In genomic region chr2:36359006-36359580, GRCh38 we compare ENCODE assay signal across 10 cellular contexts. TPM values are rescaled to one million over a fixed set of nuclear protein-coding genes. Genes with fewer than 3 reads are reported as not detected.
DNase-seq lines count a peak whose midpoint lies in the region; ATAC-seq and TF ChIP-seq lines count a peak whose summit lies in the region.
"Had no signal": no experiment of that assay in that cellular context is flagged by ENCODE, and none has a peak within 500 bp of the region (broad histone marks: within the 10 kb centered on the region; RNA-seq: fewer than 3 reads in every experiment).

No MANE protein-coding gene starts in this region.

- peaks cover 2% of the 10 kb centered on the region for H3K79me2 ChIP-seq in parathyroid adenoma

- H3K9ac ChIP-seq in parathyroid adenoma, result no peak overlapping the region

- no peak for ATAC-seq in CD8-positive, alpha-beta T cell
- no peak for ATAC-seq in HG03460 (IDR thresholded peaks at IDR 0.05; ENCODE audit: unreplicated experiment)
- ATAC-seq: K562 had no signal

- CTCF ChIA-PET in CD8-positive, alpha-beta T cell (lab: Charles Lee), result interaction anchor here (1.3 kb wide), 1 partner anchor 482 kb away, joined by 3 read pairs; no protein-coding TSS in a partner anchor

- POLR2A ChIA-PET in CD8-positive, alpha-beta T cell (lab: Charles Lee), result no interaction called here

- no peaks in the 10 kb centered on the region for H3K9me3 ChIP-seq in CD8-positive, alpha-beta T cell (ENCODE audit: low read length)
- H3K9me3 ChIP-seq in parathyroid adenoma (ENCODE audit: control insufficient read depth, low read length), result no peaks in the 10 kb centered on the region

- intact Hi-C loops in CD8-positive, alpha-beta T cell (cut with DNase I, micrococcal nuclease), result loop anchor here (1.0 to 10.0 kb wide), 4 partner anchors 114 to 484 kb away; no protein-coding TSS in a partner anchor

- H3K27ac ChIP-seq in CD8-positive, alpha-beta T cell (ENCODE audit: low read depth, low read length), result no peak overlapping the region
- H3K27ac ChIP-seq in parathyroid adenoma, result peak overlapping the region; percentile 65

- H3K27ac Mint-ChIP-seq in CD8-positive, alpha-beta T cell, result no peak overlapping the region

- H3K4me3 ChIP-seq in CD8-positive, alpha-beta T cell (ENCODE audit: low read depth, low read length), result no peak overlapping the region
- H3K4me3 ChIP-seq in parathyroid adenoma (ENCODE audit: low read depth, low read length), result peak overlapping the region; percentile 59
- H3K4me3 ChIP-seq: K562 had no signal

- peaks cover 2% of the 10 kb centered on the region for H3K36me3 Mint-ChIP-seq in CD8-positive, alpha-beta T cell

- H2AFZ ChIP-seq in parathyroid adenoma, result no peak overlapping the region

- peaks cover 23% of the 10 kb centered on the region for H3K4me1 Mint-ChIP-seq in CD8-positive, alpha-beta T cell (ENCODE audit: low read depth)

- no peak overlapping the region for H3K4me3 Mint-ChIP-seq in CD8-positive, alpha-beta T cell

- H3K4me1 ChIP-seq in CD8-positive, alpha-beta T cell (ENCODE audit: insufficient read depth, low read length), result peaks cover 23% of the 10 kb centered on the region
- H3K4me1 ChIP-seq in parathyroid adenoma, result peaks cover 17% of the 10 kb centered on the region

- H3K27me3 ChIP-seq in CD8-positive, alpha-beta T cell (ENCODE audit: insufficient read depth, low read length), result peaks cover 10% of the 10 kb centered on the region
- H3K27me3 ChIP-seq in parathyroid adenoma (ENCODE audit: control insufficient read depth, insufficient read depth, low read length), result no peaks in the 10 kb centered on the region

- peak; percentile 28 for TF ChIP-seq CTCF in CD8-positive, alpha-beta T cell (IDR thresholded peaks at IDR 0.05)
- TF ChIP-seq CTCF in LNCAP (IDR thresholded peaks at IDR 0.05), result peak; percentile 42; the same call in 1 of the 2 replicates
- TF ChIP-seq CTCF in parathyroid adenoma (IDR thresholded peaks at IDR 0.05), result peak; percentile 29

- no peaks in the 10 kb centered on the region for H3K36me3 ChIP-seq in CD8-positive, alpha-beta T cell (ENCODE audit: insufficient read depth, low read length)
- H3K36me3 ChIP-seq in parathyroid adenoma (ENCODE audit: control insufficient read depth, insufficient read depth, low read length), result no peaks in the 10 kb centered on the region

- no peak overlapping the region for H3K4me2 ChIP-seq in parathyroid adenoma (ENCODE audit: low read length)

- peaks cover 44% of the 10 kb centered on the region for H3K27me3 Mint-ChIP-seq in CD8-positive, alpha-beta T cell (ENCODE audit: low read depth)

- DNase-seq in CD8-positive, alpha-beta T cell, result no peak
- DNase-seq in dedifferentiated amniotic fluid mesenchymal stem cell (ENCODE audit: extremely low spot score), result peak; percentile 52
- no peak for DNase-seq in NCI-H510A treated with DMSO at 0.1 percent for 48 hours (lab: John Stamatoyannopoulos, UW)
- DNase-seq in NCI-H2029 treated with DMSO at 0.1 percent for 48 hours (lab: John Stamatoyannopoulos, UW), result no peak
- DNase-seq in NCI-H2196 treated with DMSO at 0.1 percent for 48 hours (lab: John Stamatoyannopoulos, UW; ENCODE audit: unreplicated experiment), result no peak
- DNase-seq: head of caudate nucleus had no signal

- H3K9me3 Mint-ChIP-seq in CD8-positive, alpha-beta T cell, result no peaks in the 10 kb centered on the region

RNA-seq across cellular contexts. Expression of gene CRIM1, which starts 3.5 kb away (rescaled TPM):
- total RNA-seq in CD8-positive, alpha-beta T cell, result 1 to 10 TPM; 4.3 to 5.3 TPM
